Comparison of ENCODE assay signal across 7 cellular contexts in the genomic region with DNA sequence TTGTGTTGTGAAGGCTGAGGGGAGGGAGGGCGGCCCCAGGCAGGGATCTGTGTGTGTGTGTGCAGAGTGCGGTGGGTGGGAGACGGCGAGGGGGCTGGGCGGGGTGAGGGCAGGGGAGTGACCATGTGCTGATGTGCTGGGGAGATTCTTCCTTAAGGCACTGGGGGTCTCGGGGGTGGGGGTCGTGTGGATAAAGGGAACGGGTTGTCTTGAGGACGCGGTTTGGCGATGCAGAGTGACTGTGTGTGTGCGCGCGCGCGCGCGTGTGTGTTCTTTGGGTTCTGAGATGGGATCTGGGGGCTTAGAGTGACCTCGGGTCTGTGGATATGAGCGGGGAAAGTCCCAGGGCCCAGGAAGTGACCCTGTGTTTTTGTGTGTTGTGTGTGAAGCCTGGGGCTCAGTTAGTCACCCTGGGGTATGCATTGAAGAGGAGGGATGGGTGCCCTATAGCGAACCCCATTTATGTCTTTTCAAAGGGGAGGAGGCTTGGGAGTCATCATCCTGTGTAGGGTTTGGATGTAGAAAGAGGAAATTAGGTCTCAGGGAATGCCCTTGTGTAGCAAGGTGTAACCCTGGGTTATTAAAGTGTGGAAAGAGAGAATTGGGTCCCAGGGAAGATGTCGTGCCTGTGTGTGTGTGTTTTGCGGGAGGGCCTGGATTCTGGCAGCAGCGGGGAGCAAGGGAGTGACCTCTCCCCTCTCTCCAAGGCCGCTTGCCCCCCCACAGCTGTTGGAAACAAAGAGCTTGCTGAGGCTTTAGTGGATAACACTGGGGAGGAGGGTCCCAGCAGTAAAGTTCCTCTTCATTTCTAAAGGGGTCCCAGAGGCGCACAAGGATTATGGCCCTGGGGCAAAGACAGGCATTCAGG. TPM values are rescaled to one million over a fixed set of nuclear protein-coding genes. Genes with fewer than 3 reads are reported as not detected.
DNase-seq lines count a peak whose midpoint lies in the region; ATAC-seq and TF ChIP-seq lines count a peak whose summit lies in the region.

No MANE protein-coding gene starts in this region.

- WGBS in heart right ventricle, 2 donors: 33 to 36% methylated on average over 26 of the region's 26 CpGs
- WGBS in spleen, 5 donors: 32 to 42% (median 34%) methylated on average over 25 to 26 of the region's 26 CpGs
- WGBS in adrenal gland, 4 donors: 38 to 45% (median 40%) methylated on average over 19 to 26 of the region's 26 CpGs

- H3K9me3 ChIP-seq in HEK293 (ENCODE audit: control insufficient read depth, insufficient read depth, low read depth, low read length): no peaks in the 10 kb centered on the region
- peaks cover 0 to 2% (median 0%) of the 10 kb centered on the region in 11 donors for H3K9me3 ChIP-seq in heart right ventricle
- peaks cover 0 to under 1% (median 0%) of the 10 kb centered on the region in 8 donors for H3K9me3 ChIP-seq in spleen
- no peaks in the 10 kb centered on the region for H3K9me3 ChIP-seq in adrenal gland (replicated peaks in 1 of 3)

- peak overlapping the region; percentile 86 for H3K27ac Mint-ChIP-seq in WTC11

- H3K27ac ChIP-seq in HEK293 (ENCODE audit: extremely low read depth, low read depth, low read length) (0 out of 2 replicates have a peak overlapping the region, but pooled peaks have one; percentile 54), heart right ventricle (no peak overlapping the region), spleen (no peak overlapping the region), adrenal gland (no peak overlapping the region)

- DNase-seq in WTC11 (ENCODE audit: low spot score) (peak; percentile 40), heart right ventricle (no peak), spleen (no peak), kidney tubule cell (ENCODE audit: low spot score) (no peak), NCI-H1092 treated with DMSO at 0.1 percent for 48 hours (lab: John Stamatoyannopoulos, UW) (no peak), adrenal gland (no peak)

- H3K4me3 ChIP-seq in HEK293 (ENCODE audit: low read depth, low read length) (peak overlapping the region; percentile 91), heart right ventricle (peak overlapping the region in 9 of 10 donors; percentile 62 to 67 (median 64)), spleen (peak overlapping the region in 7 of 8 donors; percentile 27 to 78 (median 53)), adrenal gland (peak overlapping the region in 2 of 4 donors; percentile 37 to 61)

- H3K27me3 Mint-ChIP-seq in WTC11 (ENCODE audit: low read depth): no peaks in the 10 kb centered on the region

- ATAC-seq in WTC11 (peak; percentile 7), heart right ventricle (peak in 5 of 8 donors; percentile 8 to 54 (median 18))

- no peak for TF ChIP-seq CTCF in HEK293 (tag by site-specific recombination; IDR thresholded peaks at IDR 0.05)
- no peak for TF ChIP-seq CTCF in WTC11 (IDR thresholded peaks at IDR 0.05)
- no peak for TF ChIP-seq CTCF in heart right ventricle (IDR thresholded peaks at IDR 0.05)
- no peak for TF ChIP-seq CTCF in spleen (IDR thresholded peaks at IDR 0.05 in 8 of 11, conservative IDR thresholded peaks at IDR 0.05 in 3 of 11)
- no peak for TF ChIP-seq CTCF in adrenal gland (IDR thresholded peaks at IDR 0.05)

- H3K36me3 ChIP-seq in HEK293 (ENCODE audit: control insufficient read depth in 2 of 2, insufficient read depth in 1 of 2, low read length in 2 of 2) (no peaks in the 10 kb centered on the region), heart right ventricle (no peaks in the 10 kb centered on the region), spleen (no peaks in the 10 kb centered on the region), adrenal gland (replicated peaks in 1 of 2) (no peaks in the 10 kb centered on the region)

- peaks cover under 1% of the 10 kb centered on the region; the same call in 1 of the 2 replicates for H3K9me3 Mint-ChIP-seq in WTC11

- TF ChIP-seq POLR2A in spleen (IDR thresholded peaks at IDR 0.05): no peak
- TF ChIP-seq POLR2A in adrenal gland (IDR thresholded peaks at IDR 0.05): no peak

- H3K4me1 Mint-ChIP-seq in WTC11: peaks cover 37% of the 10 kb centered on the region

- POLR2A ChIA-PET in HEK293 (lab: Yijun Ruan, JAX): no interaction called here
- POLR2A ChIA-PET in WTC11 (lab: Charles Lee): no interaction called here

- peaks cover 8% of the 10 kb centered on the region; the same call in 1 of the 2 replicates for H3K4me1 ChIP-seq in HEK293 (ENCODE audit: control insufficient read depth, insufficient read depth, low read length)
- H3K4me1 ChIP-seq in heart right ventricle: peaks cover 0 to 9% (median 0%) of the 10 kb centered on the region in 9 donors
- H3K4me1 ChIP-seq in spleen: peaks cover 0 to 20% (median 14%) of the 10 kb centered on the region in 6 donors
- H3K4me1 ChIP-seq in adrenal gland (replicated peaks in 1 of 2): peaks cover 0 to 5% of the 10 kb centered on the region in 2 donors

- H3K36me3 Mint-ChIP-seq in WTC11: peaks cover 4% of the 10 kb centered on the region; the same call in 1 of the 2 replicates

- H3K27me3 ChIP-seq in heart right ventricle (peaks cover 0 to 35% (median 0%) of the 10 kb centered on the region in 7 donors), spleen (replicated peaks in 1 of 7) (peaks cover 0 to 43% (median 23%) of the 10 kb centered on the region in 7 donors), adrenal gland (no peaks in the 10 kb centered on the region)

- CTCF ChIA-PET in HEK293 (lab: Yijun Ruan, JAX) (interaction anchor here (0.7 kb wide), 1 partner anchor 121 kb away, joined by 3 read pairs; no protein-coding TSS in a partner anchor), WTC11 (lab: Charles Lee) (no interaction called here)

- H3K4me3 Mint-ChIP-seq in WTC11: peak overlapping the region; percentile 96

- intact Hi-C loops in heart right ventricle (cut with DNase I): no loop called here
- intact Hi-C loops in spleen (cut with DNase I; ENCODE audit: low total_unique reads): no loop called here
- intact Hi-C loops in adrenal gland (cut with DNase I): no loop called here

TF ChIP-seq in HEK293, 187 proteins besides CTCF, POLR2A, EP300 and RAD21 (continues in another document):
- TF ChIP-seq ZSCAN23 (tag by site-specific recombination; IDR thresholded peaks at IDR 0.05) (no peak), MZF1 (tag by site-specific recombination; IDR thresholded peaks at IDR 0.05; ENCODE audit: borderline replicate concordance) (no peak), MEIS1 (CRISPR knock-in tag; IDR thresholded peaks at IDR 0.05; ENCODE audit: borderline replicate concordance) (no peak), ZBTB8A (tag by site-specific recombination; IDR thresholded peaks at IDR 0.05) (no peak), ZBTB7A (tag by site-specific recombination; IDR thresholded peaks at IDR 0.05; ENCODE audit: low read depth) (no peak), PATZ1 (tag by site-specific recombination; IDR thresholded peaks at IDR 0.05) (peak; percentile 50; the same call in 1 of the 2 replicates)

TF ChIP-seq in WTC11, 78 proteins besides CTCF, POLR2A, EP300 and RAD21:
- TF ChIP-seq RELA (CRISPR knock-in tag; IDR thresholded peaks at IDR 0.05; ENCODE audit: borderline replicate concordance) (no peak), CREM (CRISPR knock-in tag; IDR thresholded peaks at IDR 0.05) (no peak), ERG (CRISPR knock-in tag; IDR thresholded peaks at IDR 0.05) (no peak), PREB (CRISPR knock-in tag; IDR thresholded peaks at IDR 0.05; ENCODE audit: borderline replicate concordance) (no peak)

RNA-seq across cellular contexts. Expression of gene TMEFF1, which starts 1.4 kb away (rescaled TPM):
- total RNA-seq in WTC11 (2021) (62.7 to 66.5 TPM (median 66.2 TPM) in 3 replicates), heart right ventricle (under 1 TPM in 4 of 10 donors, not detected in 6; 0.16 to 0.60 (median 0.30) TPM), spleen (under 1 TPM in 1 of 7 donors, not detected in 6; 0.13 TPM), adrenal gland (under 1 TPM in 3 of 8 donors, not detected in 5; 0.14 to 0.28 (median 0.21) TPM)
- polyA plus RNA-seq in heart right ventricle (under 1 TPM in 1 of 2 donors, not detected in 1; 0.03 TPM), spleen (under 1 TPM in 2 of 3 donors, not detected in 1; 0.03 to 0.05 TPM), adrenal gland (not detected)

RNA-seq across cellular contexts. Expression of gene MSANTD3, which starts 47.4 kb away (rescaled TPM):
- total RNA-seq in WTC11 (2021) (28.9 to 30.3 TPM (median 30.2 TPM) in 3 replicates), heart right ventricle (10 to 100 TPM; 11.9 to 32.2 (median 20.1) TPM), spleen (10 to 100 TPM in 6 of 7 donors, 1 to 10 TPM in 1; 7.4 to 20.8 (median 13.1) TPM), adrenal gland (10 to 100 TPM; 10.8 to 37.9 (median 19.7) TPM)
- polyA plus RNA-seq in heart right ventricle (10 to 100 TPM; 12.1 to 20.4 TPM), spleen (10 to 100 TPM in 1 of 3 donors, 1 to 10 TPM in 2; 8.7 to 10.4 (median 9.0) TPM), adrenal gland (10 to 100 TPM; 10.5 to 16.5 (median 13.7) TPM)

Comparison
In these comparisons a context has a peak if more than half of its experiments do, and no peak if none do; other contexts are left out.
1. RNA of gene TMEFF1, which starts 1.4 kb away (total RNA-seq): 62.7 to 66.5 TPM in WTC11; 0.16 to 0.60 TPM in heart right ventricle, 0.13 TPM in spleen and 0.14 to 0.28 TPM in adrenal gland; every median in the first group is over 10 times any median in the second.